In genomic region chr14:22829076-22829660, GRCh38 we compare ENCODE assay signal across 6 cellular contexts. TPM values are rescaled to one million over a fixed set of nuclear protein-coding genes. Genes with fewer than 3 reads are reported as not detected.
DNase-seq lines count a peak whose midpoint lies in the region; TF ChIP-seq lines count a peak whose summit lies in the region.
"Not testable (repeated sequence)": the region's sequence is repeated elsewhere in the genome, so short reads cannot be mapped to it uniquely, and the experiment has no call there.

No MANE protein-coding gene starts in this region.

- peak overlapping the region; percentile 93 for H3K27ac Mint-ChIP-seq in activated naive CD4-positive, alpha-beta T cell treated with anti-CD3 and anti-CD28 coated beads, Interleukin-2, amount 50 U/mL, for 24 hours

- peak overlapping the region; percentile 71 for H3K27ac ChIP-seq in DOHH2 (ENCODE audit: low read depth, low read length)
- peak overlapping the region; percentile 49; the same call in 1 of the 2 replicates for H3K27ac ChIP-seq in MM.1S (ENCODE audit: low read length)
- peak overlapping the region; percentile 83 to 91 (median 87) for H3K27ac ChIP-seq in esophagus squamous epithelium
- peak overlapping the region; percentile 83 to 93 (median 85) for H3K27ac ChIP-seq in stomach

- TF ChIP-seq CTCF in DOHH2 (IDR thresholded peaks at IDR 0.05; ENCODE audit: low read depth, low read length, poor library complexity, severe bottlenecking); MM.1S (IDR thresholded peaks at IDR 0.05; ENCODE audit: low read length); esophagus squamous epithelium (IDR thresholded peaks at IDR 0.05); stomach (IDR thresholded peaks at IDR 0.05): not testable (repeated sequence)

- H3K9ac ChIP-seq in MM.1S (ENCODE audit: low read length): peak overlapping the region; percentile 87
- H3K9ac ChIP-seq in mucosa of stomach (ENCODE audit: low read length): peak overlapping the region; percentile 96

- H3K4me3 ChIP-seq in DOHH2 (ENCODE audit: low read length): peak overlapping the region; percentile 96
- peak overlapping the region; percentile 85 for H3K4me3 ChIP-seq in MM.1S (ENCODE audit: low read length)
- peak overlapping the region; percentile 61 to 90 (median 78) for H3K4me3 ChIP-seq in esophagus squamous epithelium
- H3K4me3 ChIP-seq in mucosa of stomach (ENCODE audit: low read length): peak overlapping the region; percentile 99
- H3K4me3 ChIP-seq in stomach: peak overlapping the region; percentile 64 to 95 (median 88)

- H2AFZ ChIP-seq in MM.1S (ENCODE audit: low read length): peak overlapping the region; percentile 82; the same call in 1 of the 2 replicates

- not testable (repeated sequence) for TF ChIP-seq EP300 in stomach (IDR thresholded peaks at IDR 0.05)

- intact Hi-C loops in esophagus squamous epithelium (cut with DNase I); stomach (cut with DNase I; ENCODE audit: low total_unique reads): not testable (repeated sequence)

- peaks cover 10% of the 10 kb centered on the region for H3K36me3 Mint-ChIP-seq in activated naive CD4-positive, alpha-beta T cell treated with anti-CD3 and anti-CD28 coated beads, Interleukin-2, amount 50 U/mL, for 24 hours

- H3K36me3 ChIP-seq in DOHH2 (ENCODE audit: control insufficient read depth, low read length) (peaks cover 31% of the 10 kb centered on the region), esophagus squamous epithelium (peaks cover 0 to 30% (median 0%) of the 10 kb centered on the region in 3 donors), stomach (peaks cover 3 to 22% (median 12%) of the 10 kb centered on the region in 4 donors)
- not testable (repeated sequence) for H3K36me3 ChIP-seq in MM.1S (replicated peaks; ENCODE audit: insufficient read depth, low read length); mucosa of stomach (ENCODE audit: control insufficient read depth, insufficient read depth, low read length)

- H3K79me2 ChIP-seq in DOHH2 (ENCODE audit: control insufficient read depth, low read length) (peaks cover 29% of the 10 kb centered on the region), MM.1S (ENCODE audit: low read length) (peaks cover 13% of the 10 kb centered on the region)

- not testable (repeated sequence) for TF ChIP-seq POLR2A in esophagus squamous epithelium (IDR thresholded peaks at IDR 0.05); stomach (IDR thresholded peaks at IDR 0.05)

- not testable (repeated sequence) for H3K9me3 Mint-ChIP-seq in activated naive CD4-positive, alpha-beta T cell treated with anti-CD3 and anti-CD28 coated beads, Interleukin-2, amount 50 U/mL, for 24 hours

- peak overlapping the region; percentile 99 for H3K4me3 Mint-ChIP-seq in activated naive CD4-positive, alpha-beta T cell treated with anti-CD3 and anti-CD28 coated beads, Interleukin-2, amount 50 U/mL, for 24 hours

- H3K9me3 ChIP-seq in DOHH2 (ENCODE audit: control insufficient read depth, insufficient read depth, low read length); MM.1S (replicated peaks; ENCODE audit: insufficient read depth, low read length); esophagus squamous epithelium; mucosa of stomach (ENCODE audit: control insufficient read depth, low read length); stomach: not testable (repeated sequence)

- H3K4me1 ChIP-seq in DOHH2 (ENCODE audit: control insufficient read depth, low read length) (peaks cover 52% of the 10 kb centered on the region), esophagus squamous epithelium (peaks cover 10 to 34% (median 11%) of the 10 kb centered on the region in 3 donors), mucosa of stomach (ENCODE audit: control insufficient read depth, insufficient read depth, low read length) (peaks cover 12% of the 10 kb centered on the region), stomach (peaks cover 8 to 29% (median 19%) of the 10 kb centered on the region in 4 donors)
- H3K4me1 ChIP-seq in MM.1S (ENCODE audit: low read length): not testable (repeated sequence)

- H3K27me3 ChIP-seq in DOHH2 (ENCODE audit: control insufficient read depth, low read length); MM.1S (replicated peaks; ENCODE audit: insufficient read depth, low read length); esophagus squamous epithelium; mucosa of stomach (ENCODE audit: control insufficient read depth, insufficient read depth, low read length); stomach: not testable (repeated sequence)

- DNase-seq in MM.1S; esophagus squamous epithelium (lab: John Stamatoyannopoulos, UW); stomach: not testable (repeated sequence)

- H3K27me3 Mint-ChIP-seq in activated naive CD4-positive, alpha-beta T cell treated with anti-CD3 and anti-CD28 coated beads, Interleukin-2, amount 50 U/mL, for 24 hours: not testable (repeated sequence)

- H4K20me1 ChIP-seq in DOHH2 (ENCODE audit: control insufficient read depth, insufficient read depth, low read depth, low read length); MM.1S (ENCODE audit: insufficient read depth, low read length): not testable (repeated sequence)

- H3K4me2 ChIP-seq in DOHH2 (ENCODE audit: low read length) (peak overlapping the region; percentile 77), MM.1S (ENCODE audit: low read depth, low read length) (peak overlapping the region; percentile 52)

- peaks cover 39% of the 10 kb centered on the region for H3K4me1 Mint-ChIP-seq in activated naive CD4-positive, alpha-beta T cell treated with anti-CD3 and anti-CD28 coated beads, Interleukin-2, amount 50 U/mL, for 24 hours

- 80 to 81% methylated on average over 12 of the region's 12 CpGs for WGBS in esophagus squamous epithelium, 2 donors
- WGBS in stomach, 5 donors: 75 to 84% (median 82%) methylated on average over 10 to 12 of the region's 12 CpGs

- H3K9me2 ChIP-seq in DOHH2 (replicated peaks; ENCODE audit: control insufficient read depth, low read length); MM.1S (replicated peaks; ENCODE audit: insufficient read depth, low read length): not testable (repeated sequence)

- peaks cover 15% of the 10 kb centered on the region for H3F3A ChIP-seq in DOHH2 (ENCODE audit: control insufficient read depth, insufficient read depth)
- H3F3A ChIP-seq in MM.1S (ENCODE audit: insufficient read depth, low read length): not testable (repeated sequence)

RNA-seq across cellular contexts. Expression of gene MRPL52, which starts 0.5 kb away (rescaled TPM):
- total RNA-seq in esophagus squamous epithelium (100 to 1,000 TPM in 1 of 4 donors, 10 to 100 TPM in 3; 32.8 to 142 (median 82.1) TPM), stomach (100 to 1,000 TPM in 2 of 5 donors, 10 to 100 TPM in 2, not detected in 1; 25.2 to 194 (median 110) TPM)
- 100 to 1,000 TPM; 134 to 181 (median 156) TPM for polyA plus RNA-seq in stomach

RNA-seq across cellular contexts. Expression of gene MMP14, which starts 7.2 kb away (rescaled TPM):
- total RNA-seq in esophagus squamous epithelium: 100 to 1,000 TPM in 3 of 4 donors, 10 to 100 TPM in 1; 67.9 to 127 (median 102) TPM
- 100 to 1,000 TPM in 1 of 5 donors, 10 to 100 TPM in 4; 20.5 to 104 (median 46.7) TPM for total RNA-seq in stomach
- polyA plus RNA-seq in stomach: 10 to 100 TPM; 14.7 to 59.1 (median 29.6) TPM

RNA-seq across cellular contexts. Expression of gene SLC7A7, which starts 13.9 kb away (rescaled TPM):
- 10 to 100 TPM in 1 of 4 donors, 1 to 10 TPM in 2, not detected in 1; 2.5 to 12.6 (median 7.8) TPM for total RNA-seq in esophagus squamous epithelium
- 10 to 100 TPM in 2 of 5 donors, 1 to 10 TPM in 1, not detected in 2; 7.6 to 29.4 (median 10.5) TPM for total RNA-seq in stomach
- 1 to 10 TPM; 3.1 to 8.6 (median 3.2) TPM for polyA plus RNA-seq in stomach

RNA-seq across cellular contexts. Expression of gene LRP10, which starts 42.4 kb away (rescaled TPM):
- 100 to 1,000 TPM; 111 to 314 (median 128) TPM for total RNA-seq in esophagus squamous epithelium
- 100 to 1,000 TPM in 3 of 5 donors, 10 to 100 TPM in 2; 37.1 to 277 (median 112) TPM for total RNA-seq in stomach
- polyA plus RNA-seq in stomach: 10 to 100 TPM; 25.1 to 47.3 (median 26.9) TPM

RNA-seq across cellular contexts. Expression of gene REM2, which starts 53.9 kb away (rescaled TPM):
- total RNA-seq in esophagus squamous epithelium (under 1 TPM; 0.19 to 0.83 (median 0.32) TPM), stomach (1 to 10 TPM in 1 of 5 donors, under 1 TPM in 2, not detected in 2; 0.45 to 1.1 (median 0.87) TPM)
- 1 to 10 TPM in 1 of 3 donors, under 1 TPM in 1, not detected in 1; 0.12 to 1.2 TPM for polyA plus RNA-seq in stomach
